10 cellular contexts compared by ENCODE assay signal in genomic region chr17:46179375-46179999, GRCh38. TPM values are rescaled to one million over a fixed set of nuclear protein-coding genes. Genes with fewer than 3 reads are reported as not detected.
A peak's percentile ranks its signal among the peaks of the same experiment; 100 is the strongest.
DNase-seq lines count a peak whose midpoint lies in the region; ATAC-seq and TF ChIP-seq lines count a peak whose summit lies in the region.
"Had no signal": no experiment of that assay in that cellular context is flagged by ENCODE, and none has a peak within 500 bp of the region (broad histone marks: within the 10 kb centered on the region; RNA-seq: fewer than 3 reads in every experiment).

No MANE protein-coding gene starts in this region.

- peaks cover 82% of the 10 kb centered on the region for H3K4me1 Mint-ChIP-seq in T-helper 17 cell

- peak; percentile 36 for ATAC-seq in T-helper 17 cell
- ATAC-seq in right lobe of liver = peak; percentile 36 to 68 (median 50)

- intact Hi-C loops in right lobe of liver (cut with DNase I) = no loop called here
- intact Hi-C loops in dorsolateral prefrontal cortex (cut with DNase I) = no loop called here
- intact Hi-C loops in PC-9 (cut with micrococcal nuclease; ENCODE audit: unreplicated experiment) = no loop called here

- DNase-seq in GM20000 (ENCODE audit: low spot score) (peak; percentile 27), T-helper 17 cell (no peak), right lobe of liver (no peak), dorsolateral prefrontal cortex (no peak), PC-9 (no peak), ureter (ENCODE audit: low spot score) (no peak), SK-N-SH (no peak)
- DNase-seq: Peyer's patch had no signal

- H3K27ac Mint-ChIP-seq in T-helper 17 cell = peak overlapping the region; percentile 88

- H3K4me3 ChIP-seq in BLaER1 treated with 17β-estradiol and CSF1 and Interleukin-3, amounts not matched to agents 10 nM and 100 nM = peak overlapping the region in 6 of 10 experiments; percentile 0 to 41 (median 20); a peak in 4 of 20 replicates
- H3K4me3 ChIP-seq in right lobe of liver (no peak overlapping the region), dorsolateral prefrontal cortex (no peak overlapping the region), PC-9 (no peak overlapping the region), SK-N-SH (ENCODE audit: low read depth in 2 of 2, low read length in 1 of 2) (no peak overlapping the region)
- H3K4me3 ChIP-seq: esophagus muscularis mucosa, Peyer's patch had no signal

- no peaks in the 10 kb centered on the region for H3K9me2 ChIP-seq in PC-9 (ENCODE audit: insufficient read depth)
- no peaks in the 10 kb centered on the region for H3K9me2 ChIP-seq in SK-N-SH

- CTCF ChIA-PET in PC-9 (lab: Charles Lee) (no interaction called here), SK-N-SH (lab: Yijun Ruan, JAX) (interaction anchor here (0.9 to 11.1 kb wide), 4 partner anchors 8 to 177 kb away, joined by 3 to 68 read pairs (median 16); partner anchors contain the start of gene KANSL1)

- 66% methylated on average over 11 of the region's 11 CpGs for WGBS in right lobe of liver (ENCODE audit: insufficient coverage, low coverage, low lambda C conversion rate, missing lambda C conversion rate)
- 95% methylated on average over 11 of the region's 11 CpGs for WGBS in SK-N-SH (ENCODE audit: low lambda C conversion rate)

- peaks cover 4% of the 10 kb centered on the region for H3K36me3 Mint-ChIP-seq in T-helper 17 cell (ENCODE audit: low read depth)

- H3K9me3 ChIP-seq in BLaER1 treated with 17β-estradiol and CSF1 and Interleukin-3, amounts not matched to agents 10 nM and 100 nM (replicated peaks in 1 of 11) = no peaks in the 10 kb centered on the region
- H3K9me3 ChIP-seq in T-helper 17 cell (ENCODE audit: control insufficient read depth, low read length, poor library complexity, severe bottlenecking) = no peaks in the 10 kb centered on the region
- no peaks in the 10 kb centered on the region for H3K9me3 ChIP-seq in right lobe of liver
- H3K9me3 ChIP-seq in PC-9 (ENCODE audit: insufficient read depth, low read depth) = no peaks in the 10 kb centered on the region
- no peaks in the 10 kb centered on the region for H3K9me3 ChIP-seq in SK-N-SH
- H3K9me3 ChIP-seq: esophagus muscularis mucosa, Peyer's patch had no signal

- no peak for TF ChIP-seq CTCF in GM20000 (IDR thresholded peaks at IDR 0.05; ENCODE audit: extremely low read depth, missing control alignments)
- no peak for TF ChIP-seq CTCF in right lobe of liver (IDR thresholded peaks at IDR 0.05)
- TF ChIP-seq CTCF in dorsolateral prefrontal cortex (IDR thresholded peaks at IDR 0.05 in 54 of 56, conservative IDR thresholded peaks at IDR 0.05 in 2 of 56; ENCODE audit: low read depth in 1 of 56, partially characterized antibody in 56 of 56) = no peak
- TF ChIP-seq CTCF in PC-9 (conservative IDR thresholded peaks at IDR 0.05) = no peak
- TF ChIP-seq CTCF in SK-N-SH (IDR thresholded peaks at IDR 0.05) = no peak

- H4K20me1 ChIP-seq in BLaER1 treated with 17β-estradiol and CSF1 and Interleukin-3, amounts not matched to agents 10 nM and 100 nM = peaks cover 98 to 100% (median 100%) of the 10 kb centered on the region in 11 experiments
- H4K20me1 ChIP-seq in PC-9 (ENCODE audit: insufficient read depth) (peaks cover 96% of the 10 kb centered on the region), SK-N-SH (ENCODE audit: insufficient read depth) (peaks cover 100% of the 10 kb centered on the region)

- H3K27ac ChIP-seq in BLaER1 treated with 17β-estradiol and CSF1 and Interleukin-3, amounts not matched to agents 10 nM and 100 nM = peak overlapping the region in 10 of 11 experiments; percentile 50 to 80 (median 65); a peak in 21 of 22 replicates
- no peak overlapping the region for H3K27ac ChIP-seq in right lobe of liver
- peak overlapping the region in 2 of 59 donors; percentile 1 to 7 for H3K27ac ChIP-seq in dorsolateral prefrontal cortex
- no peak overlapping the region for H3K27ac ChIP-seq in PC-9
- H3K27ac ChIP-seq in SK-N-SH (ENCODE audit: low read depth in 2 of 2, low read length in 1 of 2) = no peak overlapping the region
- H3K27ac ChIP-seq: Peyer's patch had no signal

- H3K27me3 Mint-ChIP-seq in T-helper 17 cell = no peaks in the 10 kb centered on the region

- no TSS peak for BruUV-seq in PC-9 (replicated peaks; lab: Mats Ljungman, UMichigan)

- peaks cover 4% of the 10 kb centered on the region; the same call in 1 of the 2 replicates for H3F3A ChIP-seq in PC-9 (ENCODE audit: insufficient read depth, low read depth)
- no peaks in the 10 kb centered on the region for H3F3A ChIP-seq in SK-N-SH (replicated peaks; ENCODE audit: insufficient read depth)

- TF ChIP-seq EP300 in SK-N-SH (IDR thresholded peaks at IDR 0.05; ENCODE audit: borderline replicate concordance in 1 of 2, low read depth in 1 of 2, low read length in 1 of 2) = no peak

- TF ChIP-seq POLR2A in right lobe of liver (IDR thresholded peaks at IDR 0.05) = no peak

- H3K9ac ChIP-seq in BLaER1 treated with 17β-estradiol and CSF1 and Interleukin-3, amounts not matched to agents 10 nM and 100 nM = peak overlapping the region in 10 of 11 experiments; percentile 6 to 62 (median 47); a peak in 12 of 22 replicates
- no peak overlapping the region for H3K9ac ChIP-seq in SK-N-SH

- no peak for TF ChIP-seq RAD21 in SK-N-SH (IDR thresholded peaks at IDR 0.05; ENCODE audit: low read length)

- peaks cover 100% of the 10 kb centered on the region for H3K79me2 ChIP-seq in PC-9 (ENCODE audit: low read depth)
- peaks cover 100% of the 10 kb centered on the region for H3K79me2 ChIP-seq in SK-N-SH (ENCODE audit: insufficient read depth)

- peak overlapping the region; percentile 73 for H3K4me3 Mint-ChIP-seq in T-helper 17 cell

- H3K27me3 ChIP-seq in BLaER1 treated with 17β-estradiol and CSF1 and Interleukin-3, amounts not matched to agents 10 nM and 100 nM = no peaks in the 10 kb centered on the region
- H3K27me3 ChIP-seq in right lobe of liver (no peaks in the 10 kb centered on the region), dorsolateral prefrontal cortex (no peaks in the 10 kb centered on the region), PC-9 (ENCODE audit: insufficient read depth, low read depth) (no peaks in the 10 kb centered on the region), SK-N-SH (ENCODE audit: insufficient read depth) (no peaks in the 10 kb centered on the region)
- H3K27me3 ChIP-seq: esophagus muscularis mucosa, Peyer's patch had no signal

- H2AFZ ChIP-seq in PC-9 (no peak overlapping the region), SK-N-SH (ENCODE audit: low read depth) (no peak overlapping the region)

- H3K4me2 ChIP-seq in BLaER1 treated with 17β-estradiol and CSF1 and Interleukin-3, amounts not matched to agents 10 nM and 100 nM = peak overlapping the region; percentile 29 to 84 (median 69)
- H3K4me2 ChIP-seq in PC-9 (no peak overlapping the region), SK-N-SH (no peak overlapping the region)

- peaks cover 51 to 99% (median 77%) of the 10 kb centered on the region in 10 experiments for H3K4me1 ChIP-seq in BLaER1 treated with 17β-estradiol and CSF1 and Interleukin-3, amounts not matched to agents 10 nM and 100 nM
- H3K4me1 ChIP-seq in right lobe of liver = peaks cover 0 to 44% (median 6%) of the 10 kb centered on the region in 4 donors
- 0 out of 2 replicates have a peak, but pooled peaks cover 11% of the 10 kb centered on the region for H3K4me1 ChIP-seq in PC-9 (replicated peaks; ENCODE audit: insufficient read depth)
- peaks cover 1 to 14% of the 10 kb centered on the region in 2 experiments for H3K4me1 ChIP-seq in SK-N-SH (ENCODE audit: control insufficient read depth in 1 of 2, insufficient read depth in 2 of 2, low read depth in 1 of 2, low read length in 1 of 2)

- peaks cover 1 to 45% (median 13%) of the 10 kb centered on the region in 11 experiments; a peak in 12 of 22 replicates for H3K36me3 ChIP-seq in BLaER1 treated with 17β-estradiol and CSF1 and Interleukin-3, amounts not matched to agents 10 nM and 100 nM
- no peaks in the 10 kb centered on the region for H3K36me3 ChIP-seq in right lobe of liver
- 0 out of 2 replicates have a peak, but pooled peaks cover 6% of the 10 kb centered on the region for H3K36me3 ChIP-seq in PC-9 (ENCODE audit: low read depth)
- H3K36me3 ChIP-seq in SK-N-SH (replicated peaks in 1 of 2; ENCODE audit: control insufficient read depth in 1 of 2, insufficient read depth in 2 of 2, low read length in 1 of 2) = peaks cover 0 to 5% of the 10 kb centered on the region in 2 experiments
- H3K36me3 ChIP-seq: esophagus muscularis mucosa, Peyer's patch had no signal

- POLR2A ChIA-PET in PC-9 (lab: Charles Lee; ENCODE audit: unreplicated experiment) (no interaction called here), SK-N-SH (lab: Yijun Ruan, JAX) (no interaction called here)

TF ChIP-seq in SK-N-SH, 30 proteins besides CTCF, POLR2A, EP300 and RAD21:
- no peak for TF ChIP-seq JUND (IDR thresholded peaks at IDR 0.05)
- TF ChIP-seq YY1 (IDR thresholded peaks at IDR 0.05; ENCODE audit: low read depth) = no peak
- no peak for TF ChIP-seq MXI1 (IDR thresholded peaks at IDR 0.05; ENCODE audit: low read depth, low read length)
- no peak for TF ChIP-seq EZH2phosphoT487 (IDR thresholded peaks at IDR 0.05; ENCODE audit: borderline replicate concordance, low read depth)
- TF ChIP-seq USF1 (IDR thresholded peaks at IDR 0.05; ENCODE audit: borderline replicate concordance, low read depth) = no peak
- TF ChIP-seq ELF1 (IDR thresholded peaks at IDR 0.05) = no peak
- no peak for TF ChIP-seq TAF1 (IDR thresholded peaks at IDR 0.05; ENCODE audit: borderline replicate concordance, low read depth, low read length)
- no peak for TF ChIP-seq SMC3 (IDR thresholded peaks at IDR 0.05; ENCODE audit: low read depth, low read length)
- TF ChIP-seq TCF12 (IDR thresholded peaks at IDR 0.05) = no peak
- TF ChIP-seq GATA2 (CRISPR knock-in tag; IDR thresholded peaks at IDR 0.05) = no peak
- TF ChIP-seq FOXJ3 (CRISPR knock-in tag; IDR thresholded peaks at IDR 0.05) = no peak
- no peak for TF ChIP-seq MEF2A (IDR thresholded peaks at IDR 0.05; ENCODE audit: borderline replicate concordance, low read depth)
TF ChIP-seq in SK-N-SH: peak in this region for 0.

RNA-seq across cellular contexts. Expression of gene KANSL1, which starts 13.7 kb away (rescaled TPM):
- 100 to 1,000 TPM; 142 to 187 TPM for total RNA-seq in T-helper 17 cell
- 10 to 100 TPM; 23.1 to 29.5 (median 25.9) TPM for total RNA-seq in right lobe of liver
- 100 to 1,000 TPM in 103 of 120 experiments, 10 to 100 TPM in 17; 74.6 to 253 (median 152) TPM for total RNA-seq in dorsolateral prefrontal cortex
- 42.6 and 52.5 TPM in 2 replicates for total RNA-seq in PC-9 (2021)
- total RNA-seq in ureter = 190 TPM
- polyA plus RNA-seq in SK-N-SH (2012; rRNA removed) = 10.0 and 11.9 TPM in 2 replicates
- polyA plus RNA-seq in SK-N-SH (2012; cell fraction: cytosol; rRNA removed) = 7.2 and 9.3 TPM in 2 replicates
- 48.5 and 48.8 TPM in 2 replicates for polyA plus RNA-seq in SK-N-SH (2012; cell fraction: nucleus; rRNA removed)

Comparison
In these comparisons a context has a peak if more than half of its experiments do, and no peak if none do; other contexts are left out.
1. H3K27ac ChIP-seq: peak in BLaER1 treated with 17β-estradiol and CSF1 and Interleukin-3, amounts not matched to agents 10 nM and 100 nM (10 of 11); none in right lobe of liver (0 of 3), PC-9 (single experiment) and SK-N-SH (0 of 2).
2. H3K4me2 ChIP-seq: peak in BLaER1 treated with 17β-estradiol and CSF1 and Interleukin-3, amounts not matched to agents 10 nM and 100 nM (11 of 11); none in PC-9 (single experiment) and SK-N-SH (single experiment).
3. H3K4me3 ChIP-seq: peak in BLaER1 treated with 17β-estradiol and CSF1 and Interleukin-3, amounts not matched to agents 10 nM and 100 nM (6 of 10); none in right lobe of liver (0 of 3), dorsolateral prefrontal cortex (0 of 59), PC-9 (single experiment) and SK-N-SH (0 of 2).